In the genomic region with DNA sequence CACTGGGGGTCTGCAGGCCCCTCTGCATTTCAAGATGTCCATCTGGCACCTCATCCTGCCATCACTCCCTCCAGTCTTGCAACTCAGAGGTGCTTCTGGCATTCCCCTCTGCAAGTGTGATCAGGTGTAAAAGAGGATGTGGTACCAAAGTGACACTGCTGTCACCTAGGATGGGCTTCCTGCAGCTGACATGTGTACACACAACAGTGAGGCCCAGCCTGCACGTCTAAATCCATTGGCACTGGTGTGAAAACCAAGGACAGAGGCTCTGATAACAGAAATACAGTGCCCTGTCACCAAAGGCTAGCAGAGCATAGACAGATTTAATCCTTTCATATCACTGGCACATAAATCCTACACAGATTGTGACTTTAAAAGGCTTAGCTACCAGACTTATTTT, we compare ENCODE assay signal across 20 cellular contexts.
DNase-seq lines count a peak whose midpoint lies in the region; ATAC-seq and FAIRE-seq lines count a peak whose summit lies in the region.
"Had no signal": no experiment of that assay in that cellular context is flagged by ENCODE, and none has a peak within 500 bp of the region (broad histone marks: within the 10 kb centered on the region; RNA-seq: fewer than 3 reads in every experiment).

No MANE protein-coding gene starts in this region.

- peaks cover 28% of the 10 kb centered on the region for H3K27me3 Mint-ChIP-seq in activated T-cell treated with anti-CD3 and anti-CD28 coated beads, Interleukin-2, amount 50 U/mL, for 24 hours

- H3K9me3 Mint-ChIP-seq in activated T-cell treated with anti-CD3 and anti-CD28 coated beads, Interleukin-2, amount 50 U/mL, for 24 hours: no peaks in the 10 kb centered on the region
- H3K9me3 Mint-ChIP-seq: H9 had no signal

- H3K27ac Mint-ChIP-seq in activated T-cell treated with anti-CD3 and anti-CD28 coated beads, Interleukin-2, amount 50 U/mL, for 24 hours: no peak overlapping the region
- H3K27ac Mint-ChIP-seq: H9, neural progenitor cell had no signal

- H3K36me3 Mint-ChIP-seq in activated T-cell treated with anti-CD3 and anti-CD28 coated beads, Interleukin-2, amount 50 U/mL, for 24 hours (ENCODE audit: low read depth): no peaks in the 10 kb centered on the region

- no peak overlapping the region for H3K4me3 Mint-ChIP-seq in activated T-cell treated with anti-CD3 and anti-CD28 coated beads, Interleukin-2, amount 50 U/mL, for 24 hours
- H3K4me3 Mint-ChIP-seq: H9, neural progenitor cell had no signal

- ATAC-seq in GM21423 (IDR thresholded peaks at IDR 0.05; ENCODE audit: unreplicated experiment) (peak; percentile 74), HG03442 (IDR thresholded peaks at IDR 0.05; ENCODE audit: unreplicated experiment) (peak; percentile 70)
- ATAC-seq: gastrocnemius medialis, right lobe of liver had no signal

- peak; percentile 61 for FAIRE-seq in GM18507 (lab: Jason Lieb, UNC)
- FAIRE-seq: colon, TTC549 had no signal

- H3K4me1 Mint-ChIP-seq in activated T-cell treated with anti-CD3 and anti-CD28 coated beads, Interleukin-2, amount 50 U/mL, for 24 hours (ENCODE audit: low read depth): no peaks in the 10 kb centered on the region
- H3K4me1 Mint-ChIP-seq: H9, neural progenitor cell had no signal

- DNase-seq in GM18507 (ENCODE audit: extremely low spot score, insufficient read length, low read depth) (no peak), left kidney (ENCODE audit: low read depth, low spot score) (peak; percentile 40), T1000 (lab: John Stamatoyannopoulos, UW) (no peak), DMS53 treated with DMSO at 0.1 percent for 48 hours (lab: John Stamatoyannopoulos, UW; ENCODE audit: unreplicated experiment) (no peak), dermis blood vessel endothelial cell (no peak)
- DNase-seq in activated T-cell treated with anti-CD3 and anti-CD28 coated beads, Interleukin-2, amount 50 U/mL, for 24 hours: no peak
- DNase-seq: activated CD4-positive, alpha-beta T cell treated with anti-CD3 and anti-CD28 coated beads, Interleukin-2, amount 50 U/mL, for 1 hour; activated T-cell treated with anti-CD3 and anti-CD28 coated beads, Interleukin-2, amount 50 U/mL, for 48 hours; gastrocnemius medialis; H9; NCI-H1417 treated with DMSO at 0.1 percent for 48 hours; NCI-H226; right lobe of liver; stimulated activated CD4-positive, alpha-beta T cell treated with anti-CD3 and anti-CD28 coated beads, Interleukin-1b, Interleukin-23, amount 100 ng/mL, for 48 hours; testis had no signal
